Comparison of ENCODE assay signal across 8 cellular contexts in genomic region chr4:183504930-183505555, GRCh38. TPM values are rescaled to one million over a fixed set of nuclear protein-coding genes. Genes with fewer than 3 reads are reported as not detected.
DNase-seq lines count a peak whose midpoint lies in the region; ATAC-seq and TF ChIP-seq lines count a peak whose summit lies in the region.

A gene with protein sequence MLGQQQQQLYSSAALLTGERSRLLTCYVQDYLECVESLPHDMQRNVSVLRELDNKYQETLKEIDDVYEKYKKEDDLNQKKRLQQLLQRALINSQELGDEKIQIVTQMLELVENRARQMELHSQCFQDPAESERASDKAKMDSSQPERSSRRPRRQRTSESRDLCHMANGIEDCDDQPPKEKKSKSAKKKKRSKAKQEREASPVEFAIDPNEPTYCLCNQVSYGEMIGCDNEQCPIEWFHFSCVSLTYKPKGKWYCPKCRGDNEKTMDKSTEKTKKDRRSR (plus strand): TSS chr4:183505058. CDS start chr4:183505196, 138 bp downstream.

- ATAC-seq in HG03103 (IDR thresholded peaks at IDR 0.05; ENCODE audit: low read depth, unreplicated experiment) = peak; percentile 38

- peak within 1 kb of the TSS; percentile 71 for H3K4me3 ChIP-seq in cardiac muscle cell

- H3K27me3 ChIP-seq in cardiac muscle cell = no peaks in the 10 kb centered on the region

- CTCF ChIA-PET in Calu3 (lab: Charles Lee) = no interaction called here

- DNase-seq in Calu3 = no peak
- DNase-seq in NCI-H345 treated with DMSO at 0.1 percent for 48 hours (lab: John Stamatoyannopoulos, UW; ENCODE audit: unreplicated experiment) = peak; percentile 41
- peak in 1 of 2 donors; percentile 76 for DNase-seq in cardiac muscle cell (ENCODE audit: low read depth in 1 of 2, low spot score in 1 of 2)
- no peak for DNase-seq in progenitor cell of endocrine pancreas (ENCODE audit: low spot score, unreplicated experiment)
- DNase-seq in OCI-M2 (lab: John Stamatoyannopoulos, UW; ENCODE audit: unreplicated experiment) = no peak

- TF ChIP-seq POLR2A in GM18951 (IDR thresholded peaks at IDR 0.05; ENCODE audit: extremely low read depth, insufficient read depth, insufficient read length) = peak; percentile 49

- no TSS peak for BruUV-seq in Calu3 (replicated peaks; lab: Mats Ljungman, UMichigan)

- intact Hi-C loops in Calu3 (cut with micrococcal nuclease; ENCODE audit: unreplicated experiment) = loop anchor here (5.0 kb wide), 1 partner anchor 132 kb away; no protein-coding TSS in a partner anchor

- H3K9me3 Mint-ChIP-seq in Calu3 (ENCODE audit: low read depth, unreplicated experiment) = no peaks in the 10 kb centered on the region
- no peaks in the 10 kb centered on the region for H3K9me3 Mint-ChIP-seq in activated naive CD4-positive, alpha-beta T cell treated with anti-CD3 and anti-CD28 coated beads, Interleukin-2, amount 50 U/mL, for 24 hours
- H3K9me3 Mint-ChIP-seq in progenitor cell of endocrine pancreas (ENCODE audit: low read depth) = no peaks in the 10 kb centered on the region

- no peaks in the 10 kb centered on the region for H3K27me3 Mint-ChIP-seq in Calu3 (ENCODE audit: unreplicated experiment)
- no peaks in the 10 kb centered on the region for H3K27me3 Mint-ChIP-seq in activated naive CD4-positive, alpha-beta T cell treated with anti-CD3 and anti-CD28 coated beads, Interleukin-2, amount 50 U/mL, for 24 hours
- no peaks in the 10 kb centered on the region for H3K27me3 Mint-ChIP-seq in progenitor cell of endocrine pancreas

- H3K4me1 Mint-ChIP-seq in Calu3 (ENCODE audit: low read depth, unreplicated experiment) = peaks cover 1% of the 10 kb centered on the region
- peaks cover 31% of the 10 kb centered on the region for H3K4me1 Mint-ChIP-seq in activated naive CD4-positive, alpha-beta T cell treated with anti-CD3 and anti-CD28 coated beads, Interleukin-2, amount 50 U/mL, for 24 hours
- H3K4me1 Mint-ChIP-seq in progenitor cell of endocrine pancreas (ENCODE audit: low read depth) = peaks cover 27% of the 10 kb centered on the region

- peaks cover 26% of the 10 kb centered on the region for H3K4me1 ChIP-seq in cardiac muscle cell (ENCODE audit: low read depth)

- H3K9me3 ChIP-seq in cardiac muscle cell (ENCODE audit: low read depth) = no peaks in the 10 kb centered on the region

- peak within 1 kb of the TSS; percentile 90 for H3K4me3 Mint-ChIP-seq in Calu3 (ENCODE audit: low read depth, unreplicated experiment)
- H3K4me3 Mint-ChIP-seq in activated naive CD4-positive, alpha-beta T cell treated with anti-CD3 and anti-CD28 coated beads, Interleukin-2, amount 50 U/mL, for 24 hours = peak within 1 kb of the TSS; percentile 97
- H3K4me3 Mint-ChIP-seq in progenitor cell of endocrine pancreas (ENCODE audit: low read depth) = peak within 1 kb of the TSS; percentile 96

- peak within 1 kb of the TSS; percentile 77 for H3K27ac Mint-ChIP-seq in Calu3 (ENCODE audit: unreplicated experiment)
- H3K27ac Mint-ChIP-seq in activated naive CD4-positive, alpha-beta T cell treated with anti-CD3 and anti-CD28 coated beads, Interleukin-2, amount 50 U/mL, for 24 hours = peak within 1 kb of the TSS; percentile 98
- peak within 1 kb of the TSS; percentile 98 for H3K27ac Mint-ChIP-seq in progenitor cell of endocrine pancreas

- peak within 1 kb of the TSS; percentile 91 for H3K27ac ChIP-seq in cardiac muscle cell

- H3K36me3 ChIP-seq in cardiac muscle cell = no peaks in the 10 kb centered on the region

- H3K36me3 Mint-ChIP-seq in Calu3 (ENCODE audit: insufficient read depth, unreplicated experiment) (peaks cover 34% of the 10 kb centered on the region), progenitor cell of endocrine pancreas (ENCODE audit: insufficient read depth) (peaks cover under 1% of the 10 kb centered on the region)
- H3K36me3 Mint-ChIP-seq in activated naive CD4-positive, alpha-beta T cell treated with anti-CD3 and anti-CD28 coated beads, Interleukin-2, amount 50 U/mL, for 24 hours = peaks cover under 1% of the 10 kb centered on the region

- in situ Hi-C loops in GM18951 (cut with MboI; ENCODE audit: low sequenced_read_pairs, unreplicated experiment) = no loop called here

- no peak for TF ChIP-seq CTCF in Calu3 (IDR thresholded peaks at IDR 0.05; ENCODE audit: unreplicated experiment)
- TF ChIP-seq CTCF in cardiac muscle cell (IDR thresholded peaks at IDR 0.05; ENCODE audit: low read depth, low read length) = no peak
- no peak for TF ChIP-seq CTCF in progenitor cell of endocrine pancreas (IDR thresholded peaks at IDR 0.05; ENCODE audit: unreplicated experiment)

RNA-seq across cellular contexts. Expression of the gene that starts here (rescaled TPM):
- total RNA-seq in Calu3 (2022) (12.1 and 16.1 TPM in 2 replicates), cardiac muscle cell (14.2 and 14.6 TPM in 2 replicates), progenitor cell of endocrine pancreas (19.2 and 19.9 TPM in 2 replicates)
- 26.1 and 32.9 TPM in 2 replicates for polyA plus RNA-seq in cardiac muscle cell
